Comparison of ENCODE assay signal across 8 cellular contexts in the genomic region with DNA sequence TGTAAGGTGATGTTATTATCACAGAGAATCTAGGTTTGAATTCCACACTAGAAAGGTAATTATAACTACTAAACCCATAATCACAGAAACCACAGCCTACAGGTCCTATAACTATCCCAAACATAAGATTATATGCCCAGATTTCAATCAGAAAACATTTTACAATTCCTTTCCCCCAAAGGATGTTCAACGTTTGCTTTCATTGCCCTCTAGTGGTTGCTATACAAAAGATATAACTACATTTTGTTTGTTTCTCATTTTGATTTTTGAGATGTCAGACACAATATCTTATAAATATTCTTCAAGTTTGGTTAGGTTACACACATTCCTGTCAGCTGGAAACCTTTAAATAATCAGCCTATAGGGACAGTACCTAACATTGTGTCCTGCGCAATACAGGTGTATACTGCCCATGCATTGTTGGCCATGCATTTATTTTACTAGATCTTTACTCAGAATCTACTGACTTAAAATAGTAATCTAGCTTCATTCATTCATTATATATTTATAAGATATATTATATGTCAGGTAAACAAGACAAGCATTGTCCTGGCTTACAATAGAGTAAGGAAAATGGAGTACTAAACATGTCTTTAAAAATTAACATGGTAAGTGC.
DNase-seq lines count a peak whose midpoint lies in the region; ATAC-seq and TF ChIP-seq lines count a peak whose summit lies in the region.

No MANE protein-coding gene starts in this region.

- no peak overlapping the region for H3K9ac ChIP-seq in fibroblast of lung (ENCODE audit: insufficient read depth, low read length)

- H3K9me3 ChIP-seq in AG04450 (ENCODE audit: control insufficient read depth, insufficient read depth, low read length) (no peaks in the 10 kb centered on the region), Panc1 (ENCODE audit: control insufficient read depth, insufficient read depth, low read depth, low read length) (no peaks in the 10 kb centered on the region), fibroblast of lung (ENCODE audit: control insufficient read depth, insufficient read depth, low read depth, low read length) (no peaks in the 10 kb centered on the region), transverse colon (no peaks in the 10 kb centered on the region)

- no peak overlapping the region for H3K4me3 ChIP-seq in AG04450 (ENCODE audit: low read depth, low read length)
- no peak overlapping the region for H3K4me3 ChIP-seq in Panc1 (ENCODE audit: low read depth in 2 of 2, low read length in 2 of 2)
- no peak overlapping the region for H3K4me3 ChIP-seq in fibroblast of lung (replicated peaks in 1 of 4; ENCODE audit: control extremely low read depth in 1 of 4, insufficient read depth in 1 of 4, low read depth in 3 of 4, low read length in 4 of 4)
- no peak overlapping the region for H3K4me3 ChIP-seq in transverse colon

- ATAC-seq in GM18867 (IDR thresholded peaks at IDR 0.05; ENCODE audit: unreplicated experiment) (peak; percentile 47), Panc1 (no peak), HG03439 (IDR thresholded peaks at IDR 0.05; ENCODE audit: unreplicated experiment) (no peak), HG03460 (IDR thresholded peaks at IDR 0.05; ENCODE audit: unreplicated experiment) (no peak)

- no TSS peak for BruUV-seq in Panc1 (replicated peaks; lab: Mats Ljungman, UMichigan)

- CTCF ChIA-PET in AG04450 (lab: Charles Lee) (interaction anchor here (0.5 to 10.5 kb wide), 46 partner anchors 10 to 1137 kb away, joined by 3 to 330 read pairs (median 4); a partner anchor contains a TSS), Panc1 (lab: Charles Lee) (interaction anchor here (1.2 to 2.6 kb wide), 2 partner anchors 524 kb away, joined by 5 to 12 read pairs; no protein-coding TSS in a partner anchor)

- no peak overlapping the region for H3K27ac ChIP-seq in AG04450 (ENCODE audit: low read depth, low read length)
- H3K27ac ChIP-seq in Panc1 (ENCODE audit: low read length) = no peak overlapping the region
- no peak overlapping the region for H3K27ac ChIP-seq in fibroblast of lung (ENCODE audit: insufficient read depth, low read length)
- H3K27ac ChIP-seq in transverse colon = no peak overlapping the region

- TF ChIP-seq EP300 in transverse colon (IDR thresholded peaks at IDR 0.05; ENCODE audit: low read depth) = no peak

- H3K4me1 ChIP-seq in Panc1 (ENCODE audit: control insufficient read depth, insufficient read depth, low read length) (no peaks in the 10 kb centered on the region), fibroblast of lung (ENCODE audit: control insufficient read depth, extremely low read depth, insufficient read depth, low read length) (no peaks in the 10 kb centered on the region), transverse colon (no peaks in the 10 kb centered on the region)

- TF ChIP-seq POLR2A in transverse colon (IDR thresholded peaks at IDR 0.05) = no peak

- TF ChIP-seq CTCF in AG04450 (IDR thresholded peaks at IDR 0.05; ENCODE audit: low read depth, low read length) (peak; percentile 71), Panc1 (IDR thresholded peaks at IDR 0.05) (peak; percentile 75; the same call in 1 of the 2 replicates), fibroblast of lung (conservative IDR thresholded peaks at IDR 0.05 in 1 of 2, IDR thresholded peaks at IDR 0.05 in 1 of 2; ENCODE audit: low read depth in 1 of 2, low read length in 2 of 2) (peak; percentile 35 to 63), transverse colon (IDR thresholded peaks at IDR 0.05) (peak in 4 of 5 experiments; percentile 26 to 49 (median 48))

- in situ Hi-C loops in Panc1 (cut with HindIII; ENCODE audit: low pct_unique_long_range_greater_than_20kb, low sequenced_read_pairs) (no loop called here), transverse colon (cut with MboI; ENCODE audit: low pct_ligation_motif_present in 1 of 4, low pct_unique_long_range_greater_than_20kb in 1 of 4, low sequenced_read_pairs in 3 of 4) (loop anchor here (10.0 to 25.0 kb wide), 5 partner anchors 504 to 1104 kb away; a partner anchor contains a TSS)

- no peaks in the 10 kb centered on the region for H3K36me3 ChIP-seq in Panc1 (ENCODE audit: control insufficient read depth, insufficient read depth, low read length)
- H3K36me3 ChIP-seq in fibroblast of lung (ENCODE audit: control insufficient read depth, insufficient read depth, low read length) = no peaks in the 10 kb centered on the region
- H3K36me3 ChIP-seq in transverse colon = no peaks in the 10 kb centered on the region

- no peaks in the 10 kb centered on the region for H4K20me1 ChIP-seq in fibroblast of lung (ENCODE audit: control insufficient read depth, extremely low read depth, insufficient read depth, low read length)

- POLR2A ChIA-PET in AG04450 (lab: Yijun Ruan, JAX) (no interaction called here), Panc1 (lab: Charles Lee) (no interaction called here)

- WGBS in transverse colon (ENCODE audit: low coverage in 1 of 2), 2 donors = 41 to 48% methylated on average over 2 of the region's 2 CpGs

- no peak for DNase-seq in AG04450 (ENCODE audit: low read depth, low spot score)
- DNase-seq in Panc1 (ENCODE audit: low read depth, low spot score) = no peak
- DNase-seq in fibroblast of lung (ENCODE audit: low read depth in 2 of 2) = peak; percentile 14 to 55
- no peak for DNase-seq in transverse colon
- DNase-seq in cerebellar nuclear complex (lab: John Stamatoyannopoulos, UW) = no peak

- intact Hi-C loops in Panc1 (cut with micrococcal nuclease; ENCODE audit: unreplicated experiment) (loop anchor here (2.0 to 5.0 kb wide), 2 partner anchors 576 to 949 kb away; no protein-coding TSS in a partner anchor), transverse colon (cut with DNase I; ENCODE audit: low total_unique reads) (no loop called here)

- H3K79me2 ChIP-seq in fibroblast of lung (ENCODE audit: control insufficient read depth, insufficient read depth, low read length) = no peaks in the 10 kb centered on the region

- H3K4me2 ChIP-seq in fibroblast of lung (ENCODE audit: extremely low read depth, insufficient read depth, low read length) = no peak overlapping the region

- H3K27me3 ChIP-seq in AG04450 (ENCODE audit: control insufficient read depth, insufficient read depth, low read length) (no peaks in the 10 kb centered on the region), Panc1 (ENCODE audit: control insufficient read depth, insufficient read depth, low read length) (peaks cover 9% of the 10 kb centered on the region; the same call in 1 of the 2 replicates), fibroblast of lung (ENCODE audit: control insufficient read depth, insufficient read depth, low read length) (no peaks in the 10 kb centered on the region), transverse colon (no peaks in the 10 kb centered on the region)

- H2AFZ ChIP-seq in fibroblast of lung (ENCODE audit: low read length) = no peak overlapping the region

Comparison
In these comparisons a context has a peak if more than half of its experiments do, and no peak if none do; other contexts are left out.
1. DNase-seq: peak in fibroblast of lung (2 of 2); none in AG04450 (single experiment), Panc1 (single experiment), transverse colon (single experiment) and cerebellar nuclear complex (0 of 2).
2. Peak in every context shown above with its lines, with median percentiles within 50 percentile points of each other: CTCF ChIP-seq.